15 cellular contexts compared by ENCODE assay signal in genomic region chr12:9098115-9098452, GRCh38. TPM values are rescaled to one million over a fixed set of nuclear protein-coding genes. Genes with fewer than 3 reads are reported as not detected.
DNase-seq lines count a peak whose midpoint lies in the region; ATAC-seq and TF ChIP-seq lines count a peak whose summit lies in the region.
"Had no signal": no experiment of that assay in that cellular context is flagged by ENCODE, and none has a peak within 500 bp of the region (broad histone marks: within the 10 kb centered on the region; RNA-seq: fewer than 3 reads in every experiment).

No MANE protein-coding gene starts in this region.

- 85% methylated on average over 6 of the region's 6 CpGs for WGBS in right lobe of liver (ENCODE audit: insufficient coverage, low coverage, low lambda C conversion rate, missing lambda C conversion rate)

- H3K27me3 ChIP-seq in right lobe of liver (no peaks in the 10 kb centered on the region), BE2C (no peaks in the 10 kb centered on the region)
- H3K27me3 ChIP-seq: BLaER1 treated with 17β-estradiol and CSF1 and Interleukin-3, amounts not matched to agents 10 nM and 100 nM had no signal

- H3K4me3 ChIP-seq in right lobe of liver: no peak overlapping the region
- no peak overlapping the region for H3K4me3 ChIP-seq in BE2C (ENCODE audit: low read depth, low read length)
- H3K4me3 ChIP-seq: BLaER1 treated with 17β-estradiol and CSF1 and Interleukin-3, amounts not matched to agents 10 nM and 100 nM; GM12878 had no signal

- TF ChIP-seq POLR2A in right lobe of liver (IDR thresholded peaks at IDR 0.05): peak; percentile 3

- no peak overlapping the region for H3K27ac ChIP-seq in right lobe of liver
- H3K27ac ChIP-seq: BLaER1 treated with 17β-estradiol and CSF1 and Interleukin-3, amounts not matched to agents 10 nM and 100 nM; C4-2B had no signal

- no peak for TF ChIP-seq CTCF in right lobe of liver (IDR thresholded peaks at IDR 0.05)
- no peak for TF ChIP-seq CTCF in BE2C (IDR thresholded peaks at IDR 0.05; ENCODE audit: low read depth, low read length)

- H3K36me3 ChIP-seq in right lobe of liver: peaks cover 20 to 98% (median 61%) of the 10 kb centered on the region in 4 donors
- no peaks in the 10 kb centered on the region for H3K36me3 ChIP-seq in BE2C

- intact Hi-C loops in right lobe of liver (cut with DNase I): no loop called here

- DNase-seq in NCI-H526 treated with DMSO at 0.1 percent for 48 hours (lab: John Stamatoyannopoulos, UW) (peak; percentile 3), right lobe of liver (no peak), BE2C (no peak), inferior parietal cortex (ENCODE audit: extremely low spot score) (no peak), activated gamma-delta T cell treated with Interleukin-2 at 50 U/mL for 16 hours (no peak)
- DNase-seq: 8988T; ACHN; Caco-2; Calu3; CD4-positive, alpha-beta T cell; CD8-positive, alpha-beta T cell; DMS79 treated with DMSO at 0.1 percent for 48 hours had no signal

- H3K4me1 ChIP-seq in right lobe of liver: no peaks in the 10 kb centered on the region
- no peaks in the 10 kb centered on the region for H3K4me1 ChIP-seq in BE2C
- H3K4me1 ChIP-seq: Caco-2 had no signal

- ATAC-seq in right lobe of liver: no peak
- ATAC-seq: CD8-positive, alpha-beta T cell; GM12878 had no signal

- H3K9me3 ChIP-seq in right lobe of liver (no peaks in the 10 kb centered on the region), BE2C (no peaks in the 10 kb centered on the region)
- H3K9me3 ChIP-seq: BLaER1 treated with 17β-estradiol and CSF1 and Interleukin-3, amounts not matched to agents 10 nM and 100 nM; Caco-2 had no signal

RNA-seq across cellular contexts. Expression of gene A2M, which starts 17.6 kb away (rescaled TPM):
- total RNA-seq in right lobe of liver: 1,000 to 10,000 TPM in 5 of 6 experiments, 100 to 1,000 TPM in 1; 978 to 3,352 (median 2,507) TPM
- polyA plus RNA-seq in BE2C (2012; ENCODE audit: insufficient read depth, insufficient read length, low read depth): 2.1 TPM
- total RNA-seq: Calu3; CD4-positive, alpha-beta T cell; CD8-positive, alpha-beta T cell had no signal
